In genomic region chr17:42679492-42680330, GRCh38 we compare ENCODE assay signal across 1 cellular context.
TF ChIP-seq lines count a peak whose summit lies in the region.

No MANE protein-coding gene starts in this region.

TF ChIP-seq in K562, 482 proteins besides CTCF, POLR2A, EP300 and RAD21 (continued from another document):
- TF ChIP-seq ZNF518B (CRISPR knock-in tag; IDR thresholded peaks at IDR 0.05), result no peak
